15 cellular contexts compared by ENCODE assay signal in genomic region chr6:112939543-112939942, GRCh38.
DNase-seq lines count a peak whose midpoint lies in the region; ATAC-seq, FAIRE-seq and TF ChIP-seq lines count a peak whose summit lies in the region.
"Had no signal": no experiment of that assay in that cellular context is flagged by ENCODE, and none has a peak within 500 bp of the region (broad histone marks: within the 10 kb centered on the region; RNA-seq: fewer than 3 reads in every experiment).

No MANE protein-coding gene starts in this region.

- POLR2A ChIA-PET in CD4-positive, alpha-beta memory T cell (lab: Charles Lee; ENCODE audit: partially characterized antibody) = no interaction called here

- TF ChIP-seq CTCF in right lobe of liver (IDR thresholded peaks at IDR 0.05) = no peak

- H3K27me3 Mint-ChIP-seq in CD4-positive, alpha-beta memory T cell = no peaks in the 10 kb centered on the region
- H3K27me3 Mint-ChIP-seq: activated naive CD4-positive, alpha-beta T cell treated with anti-CD3 and anti-CD28 coated beads, Interleukin-2, amount 10 ng/mL, durations not matched to agents 7 days and 5 days had no signal

- H3K27ac Mint-ChIP-seq in CD4-positive, alpha-beta memory T cell = no peak overlapping the region
- H3K27ac Mint-ChIP-seq: activated naive CD4-positive, alpha-beta T cell treated with anti-CD3 and anti-CD28 coated beads, Interleukin-2, amount 10 ng/mL, durations not matched to agents 7 days and 5 days; neural progenitor cell had no signal

- no peaks in the 10 kb centered on the region for H3K4me1 ChIP-seq in right lobe of liver
- no peaks in the 10 kb centered on the region for H3K4me1 ChIP-seq in CD4-positive, alpha-beta memory T cell (ENCODE audit: insufficient read depth, low read length)
- H3K4me1 ChIP-seq: neural progenitor cell, SJSA1 had no signal

- in situ Hi-C loops in G401 (cut with HindIII; ENCODE audit: low sequenced_read_pairs) = no loop called here

- no peaks in the 10 kb centered on the region for H3K36me3 Mint-ChIP-seq in CD4-positive, alpha-beta memory T cell
- H3K36me3 Mint-ChIP-seq: activated naive CD4-positive, alpha-beta T cell treated with anti-CD3 and anti-CD28 coated beads, Interleukin-2, amount 10 ng/mL, durations not matched to agents 7 days and 5 days; neural progenitor cell had no signal

- peak; percentile 11 to 41 (median 28) for ATAC-seq in right lobe of liver
- no peak for ATAC-seq in HG03460 (IDR thresholded peaks at IDR 0.05; ENCODE audit: unreplicated experiment)
- ATAC-seq in HG02610 (IDR thresholded peaks at IDR 0.05; ENCODE audit: unreplicated experiment) = no peak

- H3K9me3 ChIP-seq in right lobe of liver = no peaks in the 10 kb centered on the region
- H3K9me3 ChIP-seq in CD4-positive, alpha-beta memory T cell (ENCODE audit: control insufficient read depth in 1 of 2, low read length in 2 of 2) = no peaks in the 10 kb centered on the region
- H3K9me3 ChIP-seq: left ventricle myocardium inferior, SJSA1 had no signal

- no peaks in the 10 kb centered on the region for H3K36me3 ChIP-seq in right lobe of liver
- H3K36me3 ChIP-seq in CD4-positive, alpha-beta memory T cell (ENCODE audit: insufficient read depth, low read length) = no peaks in the 10 kb centered on the region
- H3K36me3 ChIP-seq: left ventricle myocardium inferior, neural progenitor cell, SJSA1 had no signal

- intact Hi-C loops in right lobe of liver (cut with DNase I) (no loop called here), posterior cingulate gyrus (cut with DNase I) (no loop called here)
- intact Hi-C loops in CD4-positive, alpha-beta memory T cell (cut with micrococcal nuclease) = no loop called here

- WGBS in right lobe of liver (ENCODE audit: insufficient coverage, low coverage, low lambda C conversion rate, missing lambda C conversion rate) = 87% methylated on average over 1 of the region's 1 CpG

- CTCF ChIA-PET in CD4-positive, alpha-beta memory T cell (lab: Charles Lee; ENCODE audit: partially characterized antibody) = no interaction called here

- H3K4me3 ChIP-seq in right lobe of liver = no peak overlapping the region
- H3K4me3 ChIP-seq in CD4-positive, alpha-beta memory T cell (ENCODE audit: low read length in 2 of 2) = no peak overlapping the region
- H3K4me3 ChIP-seq: left ventricle myocardium inferior, neural progenitor cell, SJSA1, smooth muscle cell had no signal

- H3K27ac ChIP-seq in right lobe of liver = no peak overlapping the region
- H3K27ac ChIP-seq in CD4-positive, alpha-beta memory T cell (ENCODE audit: low read depth, low read length) = no peak overlapping the region
- H3K27ac ChIP-seq: C4-2B, left ventricle myocardium inferior, neural progenitor cell, SJSA1 had no signal

- H3K9me3 Mint-ChIP-seq in CD4-positive, alpha-beta memory T cell = peaks cover 0 to 2% (median 0%) of the 10 kb centered on the region in 8 donors
- H3K9me3 Mint-ChIP-seq: activated naive CD4-positive, alpha-beta T cell treated with anti-CD3 and anti-CD28 coated beads, Interleukin-2, amount 10 ng/mL, durations not matched to agents 7 days and 5 days; neural progenitor cell had no signal

- FAIRE-seq in RCC 7860 (lab: Jason Lieb, UNC) = peak; percentile 51

- H3K4me1 Mint-ChIP-seq in CD4-positive, alpha-beta memory T cell = no peaks in the 10 kb centered on the region
- H3K4me1 Mint-ChIP-seq: activated naive CD4-positive, alpha-beta T cell treated with anti-CD3 and anti-CD28 coated beads, Interleukin-2, amount 10 ng/mL, durations not matched to agents 7 days and 5 days had no signal

- no peaks in the 10 kb centered on the region for H3K27me3 ChIP-seq in right lobe of liver
- H3K27me3 ChIP-seq in CD4-positive, alpha-beta memory T cell (ENCODE audit: insufficient read depth, low read length) = no peaks in the 10 kb centered on the region
- H3K27me3 ChIP-seq: neural progenitor cell, SJSA1 had no signal

- DNase-seq in G401 (ENCODE audit: low spot score) = peak; percentile 11
- peak; percentile 44 for DNase-seq in NCI-H1436 treated with DMSO at 0.1 percent for 48 hours (lab: John Stamatoyannopoulos, UW)
- no peak for DNase-seq in RCC 7860 (ENCODE audit: low spot score)
- DNase-seq in right lobe of liver = no peak
- DNase-seq in posterior cingulate gyrus = no peak
- DNase-seq in CD4-positive, alpha-beta memory T cell = no peak
- DNase-seq: activated naive CD4-positive, alpha-beta T cell treated with anti-CD3 and anti-CD28 coated beads, Interleukin-2, amount 10 ng/mL, durations not matched to agents 7 days and 5 days; left ventricle myocardium inferior; NCI-H526 had no signal

- TF ChIP-seq POLR2A in right lobe of liver (IDR thresholded peaks at IDR 0.05) = no peak

- no peak overlapping the region for H3K4me3 Mint-ChIP-seq in CD4-positive, alpha-beta memory T cell
- H3K4me3 Mint-ChIP-seq: activated naive CD4-positive, alpha-beta T cell treated with anti-CD3 and anti-CD28 coated beads, Interleukin-2, amount 10 ng/mL, durations not matched to agents 7 days and 5 days; neural progenitor cell had no signal

Comparison
In these comparisons a context has a peak if more than half of its experiments do, and no peak if none do; other contexts are left out.
1. DNase-seq: peak in G401 (single experiment) and NCI-H1436 treated with DMSO at 0.1 percent for 48 hours (single experiment); none in RCC 7860 (single experiment), right lobe of liver (0 of 3), posterior cingulate gyrus (0 of 10) and CD4-positive, alpha-beta memory T cell (0 of 5).
2. ATAC-seq: peak in right lobe of liver (4 of 4); none in HG03460 (single experiment) and HG02610 (single experiment).